In genomic region chrX:35015627-35016026, GRCh38 we compare ENCODE assay signal across 36 cellular contexts.
"Had no signal": no experiment of that assay in that cellular context is flagged by ENCODE, and none has a peak within 500 bp of the region (broad histone marks: within the 10 kb centered on the region; RNA-seq: fewer than 3 reads in every experiment).

No MANE protein-coding gene starts in this region.

- H3K9me3 ChIP-seq: body of pancreas, MG63, SJCRH30, SK-N-SH had no signal

- H3K27me3 Mint-ChIP-seq: activated CD4-positive, alpha-beta T cell treated with anti-CD3 and anti-CD28 coated beads, Interleukin-2, amount 10 ng/mL, durations not matched to agents 7 days and 5 days; activated naive CD4-positive, alpha-beta T cell treated with anti-CD3 and anti-CD28 coated beads, Interleukin-2, amount 50 U/mL, for 24 hours; activated naive CD8-positive, alpha-beta T cell treated with anti-CD3 and anti-CD28 coated beads, Interleukin-2, amount 10 ng/mL, durations not matched to agents 7 days and 5 days; activated T-helper 17 cell treated with anti-CD3 and anti-CD28 coated beads, Interleukin-2, amount 50 U/mL, for 72 hours had no signal

- H3K4me1 ChIP-seq: ascending aorta, body of pancreas, breast epithelium, SJCRH30 had no signal

- DNase-seq: activated CD4-positive, alpha-beta T cell treated with anti-CD3 and anti-CD28 coated beads, Interleukin-2, amount 10 ng/mL, durations not matched to agents 7 days and 5 days; activated CD4-positive, alpha-beta T cell treated with anti-CD3 and anti-CD28 coated beads, Interleukin-2, amount 50 U/mL, for 48 hours; activated CD8-positive, alpha-beta memory T cell treated with anti-CD3 and anti-CD28 coated beads, Interleukin-2, amount 50 U/mL, for 4 hours; activated effector memory CD4-positive, alpha-beta T cell treated with anti-CD3 and anti-CD28 coated beads, Interleukin-2, amount 50 U/mL, for 16 hours; activated naive CD4-positive, alpha-beta T cell treated with Interleukin-2 at 50 U/mL for 16 hours; activated naive CD8-positive, alpha-beta T cell treated with anti-CD3 and anti-CD28 coated beads, Interleukin-2, amount 10 ng/mL, durations not matched to agents 7 days and 5 days; activated T-cell treated with anti-CD3 and anti-CD28 coated beads for 4 hours; activated T-cell treated with anti-CD3 and anti-CD28 coated beads, Interleukin-2, amount 50 U/mL, for 48 hours; amygdala; body of pancreas; caudate nucleus; cerebellar nuclear complex; Karpas-422; KBM-7; MG63; NCI-H1092; NCI-H146; NCI-H187; NCI-H2029 treated with DMSO at 0.1 percent for 48 hours; NCI-H2107; NCI-H2171 treated with DMSO at 0.1 percent for 48 hours; NCI-H2227 treated with DMSO at 0.1 percent for 48 hours; NCI-H446; NCI-H510A treated with DMSO at 0.1 percent for 48 hours; NCI-H69; SHP77; SJCRH30; SK-N-SH had no signal

- H3K9me3 Mint-ChIP-seq: activated naive CD4-positive, alpha-beta T cell treated with anti-CD3 and anti-CD28 coated beads, Interleukin-2, amount 50 U/mL, for 24 hours; activated T-helper 17 cell treated with anti-CD3 and anti-CD28 coated beads, Interleukin-2, amount 50 U/mL, for 72 hours; T-helper 1 cell treated with Interleukin-12 subunit alpha and Interleukin-12 subunit beta and Interleukin-4 antibody, amounts not matched to agents 30 μg/mL and 1 μg/mL, for 36 hours; T-helper 2 cell treated with Interferon-gamma antibody and Interleukin-4, amounts not matched to agents 5 μg/mL and 100 μg/mL, for 36 hours had no signal

- H3K9ac ChIP-seq: SK-N-SH had no signal

- H3K27ac Mint-ChIP-seq: activated CD4-positive, alpha-beta T cell treated with anti-CD3 and anti-CD28 coated beads, Interleukin-2, amount 10 ng/mL, durations not matched to agents 7 days and 5 days; activated naive CD4-positive, alpha-beta T cell treated with anti-CD3 and anti-CD28 coated beads, Interleukin-2, amount 50 U/mL, for 24 hours; activated naive CD8-positive, alpha-beta T cell treated with anti-CD3 and anti-CD28 coated beads, Interleukin-2, amount 10 ng/mL, durations not matched to agents 7 days and 5 days; activated T-helper 17 cell treated with anti-CD3 and anti-CD28 coated beads, Interleukin-2, amount 50 U/mL, for 72 hours; T-helper 1 cell treated with Interleukin-12 subunit alpha and Interleukin-12 subunit beta and Interleukin-4 antibody, amounts not matched to agents 30 μg/mL and 1 μg/mL, for 36 hours; T-helper 2 cell treated with Interferon-gamma antibody and Interleukin-4, amounts not matched to agents 5 μg/mL and 100 μg/mL, for 36 hours had no signal

- H3K36me3 Mint-ChIP-seq: activated naive CD4-positive, alpha-beta T cell treated with anti-CD3 and anti-CD28 coated beads, Interleukin-2, amount 50 U/mL, for 24 hours; activated naive CD8-positive, alpha-beta T cell treated with anti-CD3 and anti-CD28 coated beads, Interleukin-2, amount 10 ng/mL, durations not matched to agents 7 days and 5 days had no signal

- H3K36me3 ChIP-seq: ascending aorta, breast epithelium, MG63, SJCRH30 had no signal

- H3K4me3 ChIP-seq: ascending aorta, body of pancreas, breast epithelium, MG63, SJCRH30 had no signal

- H3K4me2 ChIP-seq: SK-N-SH had no signal

- ATAC-seq: activated T-helper 17 cell treated with anti-CD3 and anti-CD28 coated beads, Interleukin-2, amount 50 U/mL, for 72 hours; body of pancreas; Panc1 had no signal

- FAIRE-seq: TTC549 had no signal

- H3K4me1 Mint-ChIP-seq: activated CD4-positive, alpha-beta T cell treated with anti-CD3 and anti-CD28 coated beads, Interleukin-2, amount 10 ng/mL, durations not matched to agents 7 days and 5 days; activated naive CD4-positive, alpha-beta T cell treated with anti-CD3 and anti-CD28 coated beads, Interleukin-2, amount 50 U/mL, for 24 hours; activated naive CD8-positive, alpha-beta T cell treated with anti-CD3 and anti-CD28 coated beads, Interleukin-2, amount 10 ng/mL, durations not matched to agents 7 days and 5 days; activated T-helper 17 cell treated with anti-CD3 and anti-CD28 coated beads, Interleukin-2, amount 50 U/mL, for 72 hours had no signal

- H3K27me3 ChIP-seq: ascending aorta, body of pancreas, MG63, SJCRH30 had no signal

- H3K27ac ChIP-seq: ascending aorta, body of pancreas, breast epithelium, SJCRH30 had no signal

- H3K4me3 Mint-ChIP-seq: activated CD4-positive, alpha-beta T cell treated with anti-CD3 and anti-CD28 coated beads, Interleukin-2, amount 10 ng/mL, durations not matched to agents 7 days and 5 days; activated naive CD4-positive, alpha-beta T cell treated with anti-CD3 and anti-CD28 coated beads, Interleukin-2, amount 50 U/mL, for 24 hours; activated naive CD8-positive, alpha-beta T cell treated with anti-CD3 and anti-CD28 coated beads, Interleukin-2, amount 10 ng/mL, durations not matched to agents 7 days and 5 days; activated T-helper 17 cell treated with anti-CD3 and anti-CD28 coated beads, Interleukin-2, amount 50 U/mL, for 72 hours; T-helper 1 cell treated with Interleukin-12 subunit alpha and Interleukin-12 subunit beta and Interleukin-4 antibody, amounts not matched to agents 30 μg/mL and 1 μg/mL, for 36 hours; T-helper 2 cell treated with Interferon-gamma antibody and Interleukin-4, amounts not matched to agents 5 μg/mL and 100 μg/mL, for 36 hours had no signal
